Comparison of ENCODE assay signal across 23 cellular contexts in the genomic region with DNA sequence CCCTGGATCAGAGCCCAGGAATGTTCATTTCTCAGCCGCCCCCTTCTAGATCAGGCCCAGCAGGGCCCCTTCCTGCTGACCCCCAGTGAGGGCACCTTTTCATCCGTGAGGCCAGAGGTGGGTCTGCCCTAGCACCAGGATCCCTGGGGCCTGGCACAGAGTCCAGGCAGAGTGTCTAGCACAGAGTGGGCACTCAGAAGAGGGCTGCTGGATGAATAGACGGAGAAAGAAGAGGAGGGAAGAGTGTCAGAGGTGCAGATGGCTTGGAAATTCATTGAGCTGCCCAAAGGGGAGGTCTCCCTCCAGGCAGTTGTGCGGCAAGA.
"Had no signal": no experiment of that assay in that cellular context is flagged by ENCODE, and none has a peak within 500 bp of the region (broad histone marks: within the 10 kb centered on the region; RNA-seq: fewer than 3 reads in every experiment).

No MANE protein-coding gene starts in this region.

- H3K4me3 ChIP-seq: dorsolateral prefrontal cortex, gastrocnemius medialis, lung, smooth muscle cell, stomach, tibial artery, upper lobe of left lung, uterus had no signal

- H2AFZ ChIP-seq: parathyroid adenoma had no signal

- H3K27me3 ChIP-seq: upper lobe of left lung had no signal

- H3K27ac Mint-ChIP-seq: memory B cell; natural killer cell; progenitor cell of endocrine pancreas; stimulated activated effector memory CD8-positive, alpha-beta T cell treated with anti-CD3 and anti-CD28 coated beads, Interleukin-12 subunit alpha, Interleukin-12 subunit beta, amount 100 ng/mL, for 72 hours had no signal

- DNase-seq: effector CD4-positive, alpha-beta T cell; foreskin fibroblast; natural killer cell; stimulated activated CD4-positive, alpha-beta T cell treated with anti-CD3 and anti-CD28 coated beads, Interleukin-2, amount 100 ng/mL, for 24 hours; stimulated activated CD4-positive, alpha-beta T cell treated with anti-CD3 and anti-CD28 coated beads, Interleukin-4, amount 100 ng/mL, for 24 hours; stimulated activated naive CD4-positive, alpha-beta T cell treated with Interleukin-2 at 50 U/mL for 16 hours; uterus had no signal

- H3K4me2 ChIP-seq: smooth muscle cell had no signal

- H3K9me3 ChIP-seq: gastrocnemius medialis, neutrophil, upper lobe of left lung, uterus had no signal

- H3K9me3 Mint-ChIP-seq: natural killer cell; stimulated activated effector memory CD8-positive, alpha-beta T cell treated with anti-CD3 and anti-CD28 coated beads, Interleukin-12 subunit alpha, Interleukin-12 subunit beta, amount 100 ng/mL, for 72 hours had no signal

- H3K9ac ChIP-seq: parathyroid adenoma had no signal

- ATAC-seq: esophagus mucosa; gastrocnemius medialis; left lobe of liver; sciatic nerve; stimulated activated effector memory CD8-positive, alpha-beta T cell treated with anti-CD3 and anti-CD28 coated beads, Interleukin-12 subunit alpha, Interleukin-12 subunit beta, amount 100 ng/mL, for 72 hours had no signal

- H3K4me1 ChIP-seq: gastrocnemius medialis, parathyroid adenoma, stomach, upper lobe of left lung, uterus had no signal

- H3K79me2 ChIP-seq: parathyroid adenoma had no signal

- H3K27ac ChIP-seq: dorsolateral prefrontal cortex, epithelial cell of prostate, gastrocnemius medialis, neutrophil, parathyroid adenoma, stomach, tibial artery, upper lobe of left lung, uterus had no signal

- H3K4me1 Mint-ChIP-seq: memory B cell; natural killer cell; stimulated activated effector memory CD8-positive, alpha-beta T cell treated with anti-CD3 and anti-CD28 coated beads, Interleukin-12 subunit alpha, Interleukin-12 subunit beta, amount 100 ng/mL, for 72 hours had no signal

- H3K36me3 Mint-ChIP-seq: natural killer cell; stimulated activated effector memory CD8-positive, alpha-beta T cell treated with anti-CD3 and anti-CD28 coated beads, Interleukin-12 subunit alpha, Interleukin-12 subunit beta, amount 100 ng/mL, for 72 hours had no signal

- H3K36me3 ChIP-seq: gastrocnemius medialis, neutrophil, stomach, tibial artery, upper lobe of left lung, uterus had no signal

- H3K4me3 Mint-ChIP-seq: memory B cell; natural killer cell; stimulated activated effector memory CD8-positive, alpha-beta T cell treated with anti-CD3 and anti-CD28 coated beads, Interleukin-12 subunit alpha, Interleukin-12 subunit beta, amount 100 ng/mL, for 72 hours had no signal
